9 cellular contexts compared by ENCODE assay signal in the genomic region with DNA sequence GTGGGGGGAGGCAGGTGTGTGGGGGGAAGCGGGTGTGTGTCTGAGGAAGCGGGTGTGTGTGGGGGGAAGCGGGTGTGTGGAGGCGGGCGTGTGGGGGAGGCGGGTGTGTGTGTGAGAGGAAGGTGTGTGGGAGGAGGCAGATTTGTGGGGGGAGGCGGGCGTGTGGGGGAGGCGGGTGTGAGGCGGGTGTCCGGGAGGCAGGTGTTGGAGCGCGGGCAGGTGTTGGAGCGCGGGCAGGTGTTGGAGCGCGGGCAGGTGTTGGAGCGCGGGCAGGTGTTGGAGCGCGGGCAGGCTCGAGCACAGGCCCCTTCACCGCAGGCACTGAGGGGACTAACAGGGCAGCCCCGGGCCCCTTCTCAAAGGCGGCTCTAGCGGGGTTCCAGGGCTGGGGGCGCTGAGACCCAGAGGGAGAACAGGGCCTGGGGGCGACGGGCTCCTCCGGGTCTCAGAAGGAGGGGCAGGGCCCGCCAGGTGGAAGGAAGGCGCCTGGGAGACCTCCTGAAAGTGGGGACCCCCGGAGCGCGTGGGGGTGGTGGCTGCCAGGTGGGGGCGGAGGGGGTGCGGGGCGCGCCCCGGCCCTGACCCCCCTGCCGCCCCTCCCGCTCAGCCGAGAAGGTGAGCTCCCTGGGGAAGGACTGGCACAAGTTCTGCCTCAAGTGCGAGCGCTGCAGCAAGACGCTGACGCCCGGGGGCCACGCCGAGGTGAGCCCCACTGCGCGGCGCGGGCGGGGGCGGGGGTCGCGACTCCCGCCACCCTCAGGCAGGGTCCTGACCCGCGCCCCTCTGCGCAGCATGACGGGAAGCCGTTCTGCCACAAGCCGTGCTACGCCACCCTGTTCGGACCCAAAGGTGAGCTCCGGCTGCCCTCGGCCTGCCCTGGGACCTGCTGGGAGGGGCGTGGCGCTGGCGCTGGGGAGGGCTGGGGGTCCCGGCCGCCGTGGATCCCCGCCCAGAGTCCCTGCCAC. TPM values are rescaled to one million over a fixed set of nuclear protein-coding genes. Genes with fewer than 3 reads are reported as not detected.
DNase-seq lines count a peak whose midpoint lies in the region; ATAC-seq and TF ChIP-seq lines count a peak whose summit lies in the region.
"Had no signal": no experiment of that assay in that cellular context is flagged by ENCODE, and none has a peak within 500 bp of the region (broad histone marks: within the 10 kb centered on the region; RNA-seq: fewer than 3 reads in every experiment).

No MANE protein-coding gene starts in this region.

- peak overlapping the region; percentile 62 for H3K4me2 ChIP-seq in hepatocyte

- DNase-seq in heart right ventricle = peak in 1 of 2 donors; percentile 57
- DNase-seq in Right ventricle myocardium superior = no peak
- DNase-seq in activated B cell treated with CpG ODN at 0.5 μM for 24 hours = peak; percentile 44
- no peak for DNase-seq in hepatocyte (ENCODE audit: low spot score)
- no peak for DNase-seq in type B pancreatic cell (ENCODE audit: extremely low spot score, unreplicated experiment)
- no peak for DNase-seq in HEK293T (ENCODE audit: extremely low spot score)
- DNase-seq: cerebellar nuclear complex had no signal

- H3K27me3 ChIP-seq in heart right ventricle (peaks cover 0 to 62% (median 0%) of the 10 kb centered on the region in 7 donors), hepatocyte (peaks cover 48% of the 10 kb centered on the region)

- no peaks in the 10 kb centered on the region for H3K9me2 ChIP-seq in hepatocyte (replicated peaks; ENCODE audit: insufficient read depth)

- 48 to 59% methylated on average over 61 to 67 of the region's 76 CpGs for WGBS in heart right ventricle, 2 donors
- 63% methylated on average over 2 of the region's 76 CpGs for WGBS in hepatocyte (ENCODE audit: low lambda C conversion rate, missing lambda C conversion rate)

- POLR2A ChIA-PET in activated B cell treated with CpG ODN at 0.5 μM for 24 hours (lab: Charles Lee) = interaction anchor here (0.6 to 1.4 kb wide), 5 partner anchors 10 to 689 kb away, joined by 3 to 4 read pairs (median 4); a partner anchor contains a TSS
- POLR2A ChIA-PET in HEK293T (lab: Yijun Ruan, JAX) = no interaction called here

- no peak overlapping the region for H2AFZ ChIP-seq in hepatocyte

- CTCF ChIA-PET in activated B cell treated with CpG ODN at 0.5 μM for 24 hours (lab: Charles Lee) = interaction anchor here (1.4 kb wide), 1 partner anchor 12 kb away, joined by 8 read pairs; no protein-coding TSS in a partner anchor
- CTCF ChIA-PET in HEK293T (lab: Yijun Ruan, JAX) = no interaction called here

- H3K4me3 ChIP-seq in heart right ventricle (peak overlapping the region in 9 of 10 donors; percentile 67 to 100 (median 97)), hepatocyte (no peak overlapping the region)

- H3K27ac Mint-ChIP-seq in activated B cell treated with CpG ODN at 0.5 μM for 24 hours (no peak overlapping the region), type B pancreatic cell (peak overlapping the region; percentile 64)

- TF ChIP-seq CTCF in heart right ventricle (IDR thresholded peaks at IDR 0.05) = no peak
- no peak for TF ChIP-seq CTCF in activated B cell treated with CpG ODN at 0.5 μM for 24 hours (IDR thresholded peaks at IDR 0.05)
- no peak for TF ChIP-seq CTCF in hepatocyte (IDR thresholded peaks at IDR 0.05; ENCODE audit: poor library complexity)
- no peak for TF ChIP-seq CTCF in type B pancreatic cell (conservative IDR thresholded peaks at IDR 0.05)

- H3K4me3 Mint-ChIP-seq in activated B cell treated with CpG ODN at 0.5 μM for 24 hours (no peak overlapping the region), type B pancreatic cell (peak overlapping the region; percentile 49)

- no peaks in the 10 kb centered on the region for H3K36me3 Mint-ChIP-seq in activated B cell treated with CpG ODN at 0.5 μM for 24 hours (ENCODE audit: low read depth)
- H3K36me3 Mint-ChIP-seq in type B pancreatic cell = no peaks in the 10 kb centered on the region

- peaks cover 3% of the 10 kb centered on the region for H3K27me3 Mint-ChIP-seq in activated B cell treated with CpG ODN at 0.5 μM for 24 hours
- peaks cover 29% of the 10 kb centered on the region for H3K27me3 Mint-ChIP-seq in type B pancreatic cell

- no peaks in the 10 kb centered on the region for H3K79me2 ChIP-seq in hepatocyte

- peaks cover 64% of the 10 kb centered on the region for H3K4me1 Mint-ChIP-seq in activated B cell treated with CpG ODN at 0.5 μM for 24 hours
- peaks cover 12% of the 10 kb centered on the region for H3K4me1 Mint-ChIP-seq in type B pancreatic cell (ENCODE audit: unreplicated experiment)

- ATAC-seq in heart right ventricle = no peak
- ATAC-seq in Right ventricle myocardium superior (ENCODE audit: poor library complexity) = no peak
- no peak for ATAC-seq in activated B cell treated with CpG ODN at 0.5 μM for 24 hours (ENCODE audit: low read depth)
- ATAC-seq in GM21619 (IDR thresholded peaks at IDR 0.05; ENCODE audit: unreplicated experiment) = no peak
- ATAC-seq in HG03175 (IDR thresholded peaks at IDR 0.05; ENCODE audit: unreplicated experiment) = no peak

- H3K4me1 ChIP-seq in heart right ventricle (peaks cover 40 to 78% (median 76%) of the 10 kb centered on the region in 9 donors), hepatocyte (ENCODE audit: insufficient read depth) (peaks cover 47% of the 10 kb centered on the region)

- peaks cover 0 to 29% (median 5%) of the 10 kb centered on the region in 9 donors for H3K36me3 ChIP-seq in heart right ventricle
- no peaks in the 10 kb centered on the region for H3K36me3 ChIP-seq in hepatocyte (replicated peaks; ENCODE audit: insufficient read depth, low read depth)

- no peaks in the 10 kb centered on the region for H4K20me1 ChIP-seq in hepatocyte (ENCODE audit: insufficient read depth, poor library complexity, severe bottlenecking)

- H3K9me3 ChIP-seq in heart right ventricle (no peaks in the 10 kb centered on the region), hepatocyte (ENCODE audit: low read depth) (no peaks in the 10 kb centered on the region)

- H3K27ac ChIP-seq in heart right ventricle (peak overlapping the region; percentile 25 to 100 (median 100)), hepatocyte (no peak overlapping the region)

- intact Hi-C loops in heart right ventricle (cut with DNase I) = no loop called here
- intact Hi-C loops in Right ventricle myocardium superior (cut with DNase I) = no loop called here
- intact Hi-C loops in activated B cell treated with CpG ODN at 0.5 μM for 24 hours (cut with micrococcal nuclease) = loop anchor here (2.0 to 5.0 kb wide), 2 partner anchors 13 to 61 kb away; a partner anchor contains a TSS

- H3K9me3 Mint-ChIP-seq in activated B cell treated with CpG ODN at 0.5 μM for 24 hours (no peaks in the 10 kb centered on the region), type B pancreatic cell (no peaks in the 10 kb centered on the region)

TF ChIP-seq in HEK293T, 16 proteins besides CTCF, POLR2A, EP300 and RAD21 (continues in another document):
- TF ChIP-seq NFRKB (IDR thresholded peaks at IDR 0.05) = no peak
- TF ChIP-seq FOXM1 (IDR thresholded peaks at IDR 0.05; ENCODE audit: borderline replicate concordance) = no peak
- TF ChIP-seq SP1 (IDR thresholded peaks at IDR 0.05) = no peak
- TF ChIP-seq HDGF (IDR thresholded peaks at IDR 0.05; ENCODE audit: borderline replicate concordance) = no peak
- no peak for TF ChIP-seq BHLHE40 (IDR thresholded peaks at IDR 0.05; ENCODE audit: borderline replicate concordance)
- no peak for TF ChIP-seq CTBP1 (IDR thresholded peaks at IDR 0.05; ENCODE audit: borderline replicate concordance)
- no peak for TF ChIP-seq ELF4 (IDR thresholded peaks at IDR 0.05)
- TF ChIP-seq ZNF384 (IDR thresholded peaks at IDR 0.05) = no peak
- no peak for TF ChIP-seq ARNT (IDR thresholded peaks at IDR 0.05)
- TF ChIP-seq FOXA1 (IDR thresholded peaks at IDR 0.05) = no peak
- no peak for TF ChIP-seq LEF1 (IDR thresholded peaks at IDR 0.05; ENCODE audit: borderline replicate concordance)

RNA-seq across cellular contexts. Expression of a gene that starts 3.3 kb away (rescaled TPM):
- 1,000 to 10,000 TPM in 3 of 10 donors, 100 to 1,000 TPM in 7; 731 to 1,223 (median 884) TPM for total RNA-seq in heart right ventricle
- polyA plus RNA-seq in heart right ventricle = 1,000 to 10,000 TPM; 1,120 to 1,194 TPM
- total RNA-seq in Right ventricle myocardium superior = 1,011 TPM
- total RNA-seq in activated B cell treated with CpG ODN at 0.5 μM for 24 hours = 2.9 and 3.0 TPM in 2 replicates
- total RNA-seq in hepatocyte = 8.3 and 11.3 TPM in 2 replicates
- 29.1 and 45.6 TPM in 2 replicates for polyA plus RNA-seq in hepatocyte
- total RNA-seq in type B pancreatic cell (ENCODE audit: low replicate concordance) = 11.2 and 20.3 TPM in 2 replicates

RNA-seq across cellular contexts. Expression of a gene that starts 8.7 kb away (rescaled TPM):
- total RNA-seq in heart right ventricle (100 to 1,000 TPM in 1 of 10 donors, 10 to 100 TPM in 9; 34.0 to 131 (median 51.0) TPM), Right ventricle myocardium superior (71.8 TPM), activated B cell treated with CpG ODN at 0.5 μM for 24 hours (112 and 129 TPM in 2 replicates), hepatocyte (1.8 and 5.8 TPM in 2 replicates), type B pancreatic cell (ENCODE audit: low replicate concordance) (5.1 and 15.4 TPM in 2 replicates)
- polyA plus RNA-seq in heart right ventricle (100 to 1,000 TPM; 149 to 170 TPM), hepatocyte (14.7 and 19.6 TPM in 2 replicates)

RNA-seq across cellular contexts. Expression of a gene that starts 13.1 kb away (rescaled TPM):
- total RNA-seq in heart right ventricle = 1 to 10 TPM; 2.3 to 5.2 (median 4.2) TPM
- 10 to 100 TPM in 1 of 2 donors, 1 to 10 TPM in 1; 8.4 to 10.0 TPM for polyA plus RNA-seq in heart right ventricle
- 6.2 TPM for total RNA-seq in Right ventricle myocardium superior
- total RNA-seq in activated B cell treated with CpG ODN at 0.5 μM for 24 hours = 16.7 and 18.1 TPM in 2 replicates
- 3.5 and 3.9 TPM in 2 replicates for total RNA-seq in hepatocyte
- polyA plus RNA-seq in hepatocyte = 4.9 and 5.1 TPM in 2 replicates
- 11.9 and 22.1 TPM in 2 replicates for total RNA-seq in type B pancreatic cell (ENCODE audit: low replicate concordance)

RNA-seq across cellular contexts. Expression of a gene that starts 48.4 kb away (rescaled TPM):
- 1 to 10 TPM in 8 of 10 donors, under 1 TPM in 2; 0.93 to 2.3 (median 1.7) TPM for total RNA-seq in heart right ventricle
- 1 to 10 TPM; 1.3 to 2.6 TPM for polyA plus RNA-seq in heart right ventricle
- 3.1 TPM for total RNA-seq in Right ventricle myocardium superior
- 0.95 and 1.6 TPM in 2 replicates for total RNA-seq in activated B cell treated with CpG ODN at 0.5 μM for 24 hours
- total RNA-seq in hepatocyte = 2.3 and 3.0 TPM in 2 replicates
- polyA plus RNA-seq in hepatocyte = 3.0 and 5.8 TPM in 2 replicates
- 1.4 and 5.5 TPM in 2 replicates for total RNA-seq in type B pancreatic cell (ENCODE audit: low replicate concordance)

RNA-seq across cellular contexts. Expression of a gene that starts 58.3 kb away (rescaled TPM):
- total RNA-seq in heart right ventricle (100 to 1,000 TPM; 104 to 209 (median 133) TPM), Right ventricle myocardium superior (191 TPM), activated B cell treated with CpG ODN at 0.5 μM for 24 hours (115 and 119 TPM in 2 replicates), hepatocyte (33.3 and 48.1 TPM in 2 replicates), type B pancreatic cell (ENCODE audit: low replicate concordance) (113 and 194 TPM in 2 replicates)
- polyA plus RNA-seq in heart right ventricle (100 to 1,000 TPM in 1 of 2 donors, 10 to 100 TPM in 1; 94.4 to 250 TPM), hepatocyte (52.7 and 72.4 TPM in 2 replicates)

Comparison
In these comparisons a context has a peak if more than half of its experiments do, and no peak if none do; other contexts are left out.
1. RNA of a gene that starts 3.3 kb away (total RNA-seq): 1,011 TPM in Right ventricle myocardium superior (single experiment) and 731 to 1,223 TPM in heart right ventricle; 11.2 to 20.3 TPM in type B pancreatic cell, 8.3 to 11.3 TPM in hepatocyte and 2.9 to 3.0 TPM in activated B cell treated with CpG ODN at 0.5 μM for 24 hours; every median in the first group is over 10 times any median in the second.